ENCODE assay signal across 12 cellular contexts in genomic region chr5:112709416-112709815, GRCh38. TPM values are rescaled to one million over a fixed set of nuclear protein-coding genes. Genes with fewer than 3 reads are reported as not detected.
DNase-seq lines count a peak whose midpoint lies in the region; ATAC-seq and TF ChIP-seq lines count a peak whose summit lies in the region.
"Had no signal": no experiment of that assay in that cellular context is flagged by ENCODE, and none has a peak within 500 bp of the region (broad histone marks: within the 10 kb centered on the region; RNA-seq: fewer than 3 reads in every experiment).

No MANE protein-coding gene starts in this region.

- no peaks in the 10 kb centered on the region for H3K9me2 ChIP-seq in hepatocyte (replicated peaks; ENCODE audit: insufficient read depth)

- no peaks in the 10 kb centered on the region for H3K27me3 Mint-ChIP-seq in T-cell

- H3K4me3 Mint-ChIP-seq in T-cell = peak overlapping the region; percentile 93 to 96 (median 94)

- no peaks in the 10 kb centered on the region for H3K36me3 ChIP-seq in cardiac muscle cell
- H3K36me3 ChIP-seq in hepatocyte (replicated peaks; ENCODE audit: insufficient read depth, low read depth) = no peaks in the 10 kb centered on the region
- no peaks in the 10 kb centered on the region for H3K36me3 ChIP-seq in thoracic aorta

- CTCF ChIA-PET in T-cell (lab: Charles Lee) = interaction anchor here in 1 of 2 donors (0.6 to 1.8 kb wide), 5 partner anchors 9 to 805 kb away, joined by 3 to 5 read pairs (median 4); no protein-coding TSS in a partner anchor

- WGBS in hepatocyte (ENCODE audit: low lambda C conversion rate, missing lambda C conversion rate) = 94% methylated on average over 3 of the region's 3 CpGs

- H3K4me1 Mint-ChIP-seq in T-cell = peaks cover 65 to 76% (median 70%) of the 10 kb centered on the region in 3 donors

- POLR2A ChIA-PET in T-cell (lab: Charles Lee) = interaction anchor here in 1 of 2 donors (0.7 kb wide), 1 partner anchor 139 kb away, joined by 3 read pairs; no protein-coding TSS in a partner anchor

- TF ChIP-seq CTCF in cardiac muscle cell (IDR thresholded peaks at IDR 0.05; ENCODE audit: low read depth, low read length) (no peak), hepatocyte (IDR thresholded peaks at IDR 0.05; ENCODE audit: poor library complexity) (no peak), thoracic aorta (IDR thresholded peaks at IDR 0.05) (no peak)

- H3K4me3 ChIP-seq in cardiac muscle cell (no peak overlapping the region), hepatocyte (peak overlapping the region; percentile 78), thoracic aorta (peak overlapping the region; percentile 80)

- ATAC-seq in left cardiac atrium (no peak), T-cell (replicated peaks in 1 of 4) (no peak), thoracic aorta (ENCODE audit: insufficient number of reproducible peaks, low FRiP score, low read depth) (no peak), HG03378 (IDR thresholded peaks at IDR 0.05; ENCODE audit: unreplicated experiment) (no peak), GM21619 (IDR thresholded peaks at IDR 0.05; ENCODE audit: unreplicated experiment) (no peak)
- ATAC-seq: stimulated activated effector memory CD8-positive, alpha-beta T cell treated with anti-CD3 and anti-CD28 coated beads, Interleukin-12 subunit alpha, Interleukin-12 subunit beta, amount 100 ng/mL, for 72 hours had no signal

- H3K9me3 ChIP-seq in cardiac muscle cell (ENCODE audit: low read depth) (no peaks in the 10 kb centered on the region), hepatocyte (ENCODE audit: low read depth) (no peaks in the 10 kb centered on the region), thoracic aorta (no peaks in the 10 kb centered on the region)

- peaks cover 66% of the 10 kb centered on the region for H3K79me2 ChIP-seq in hepatocyte

- H3K27ac ChIP-seq in cardiac muscle cell = peak overlapping the region; percentile 98
- H3K27ac ChIP-seq in hepatocyte = peak overlapping the region; percentile 31
- H3K27ac ChIP-seq in thoracic aorta = no peak overlapping the region

- peak overlapping the region; percentile 79 for H3K4me2 ChIP-seq in hepatocyte

- no peak overlapping the region for H2AFZ ChIP-seq in hepatocyte

- peaks cover 6% of the 10 kb centered on the region for H4K20me1 ChIP-seq in hepatocyte (ENCODE audit: insufficient read depth, poor library complexity, severe bottlenecking)

- no peaks in the 10 kb centered on the region for H3K27me3 ChIP-seq in cardiac muscle cell
- H3K27me3 ChIP-seq in hepatocyte = no peaks in the 10 kb centered on the region
- no peaks in the 10 kb centered on the region for H3K27me3 ChIP-seq in thoracic aorta (replicated peaks; ENCODE audit: insufficient read depth)

- DNase-seq in cardiac muscle cell (ENCODE audit: low read depth in 1 of 2, low spot score in 1 of 2) (no peak), left cardiac atrium (no peak), T-cell (no peak), hepatocyte (ENCODE audit: low spot score) (no peak), thoracic aorta (ENCODE audit: low spot score) (no peak), NCI-H146 (lab: John Stamatoyannopoulos, UW) (no peak)
- DNase-seq: activated CD8-positive, alpha-beta memory T cell treated with anti-CD3 and anti-CD28 coated beads, Interleukin-2, amount 50 U/mL, for 4 hours; C1 segment of cervical spinal cord; islet precursor cell had no signal

- H3K27ac Mint-ChIP-seq in T-cell = no peak overlapping the region
- H3K27ac Mint-ChIP-seq: stimulated activated effector memory CD8-positive, alpha-beta T cell treated with anti-CD3 and anti-CD28 coated beads, Interleukin-12 subunit alpha, Interleukin-12 subunit beta, amount 100 ng/mL, for 72 hours had no signal

- intact Hi-C loops in left cardiac atrium (cut with DNase I) = loop anchor here in 1 of 2 donors (2.0 kb wide), 1 partner anchor 27 kb away; the partner anchor contains the start of gene APC

- H3K9me3 Mint-ChIP-seq in T-cell = no peaks in the 10 kb centered on the region
- H3K9me3 Mint-ChIP-seq: stimulated activated effector memory CD8-positive, alpha-beta T cell treated with anti-CD3 and anti-CD28 coated beads, Interleukin-12 subunit alpha, Interleukin-12 subunit beta, amount 100 ng/mL, for 72 hours had no signal

- H3K4me1 ChIP-seq in cardiac muscle cell (ENCODE audit: low read depth) = peaks cover 10% of the 10 kb centered on the region
- peaks cover 13% of the 10 kb centered on the region for H3K4me1 ChIP-seq in hepatocyte (ENCODE audit: insufficient read depth)
- H3K4me1 ChIP-seq in thoracic aorta (ENCODE audit: control insufficient read depth in 1 of 2, low read depth in 2 of 2) = peaks cover 14 to 37% of the 10 kb centered on the region in 2 donors

- peaks cover 11% of the 10 kb centered on the region for H3K36me3 Mint-ChIP-seq in T-cell

RNA-seq across cellular contexts. Expression of gene APC, which starts 28.3 kb away (rescaled TPM):
- 38.3 and 40.1 TPM in 2 replicates for total RNA-seq in cardiac muscle cell
- 12.9 and 22.9 TPM in 2 replicates for polyA plus RNA-seq in cardiac muscle cell
- 10 to 100 TPM; 36.8 to 37.1 TPM for total RNA-seq in left cardiac atrium
- 10 to 100 TPM; 33.0 to 45.0 (median 39.7) TPM for total RNA-seq in T-cell
- total RNA-seq in hepatocyte = 48.8 and 57.0 TPM in 2 replicates
- 9.1 and 9.3 TPM in 2 replicates for polyA plus RNA-seq in hepatocyte
- 10 to 100 TPM; 58.6 to 83.7 TPM for total RNA-seq in thoracic aorta

Comparison
In these comparisons a context has a peak if more than half of its experiments do, and no peak if none do; other contexts are left out.
1. H3K27ac ChIP-seq: peak in cardiac muscle cell (single experiment) and hepatocyte (single experiment); none in thoracic aorta (0 of 2).